15 cellular contexts compared by ENCODE assay signal in the genomic region with DNA sequence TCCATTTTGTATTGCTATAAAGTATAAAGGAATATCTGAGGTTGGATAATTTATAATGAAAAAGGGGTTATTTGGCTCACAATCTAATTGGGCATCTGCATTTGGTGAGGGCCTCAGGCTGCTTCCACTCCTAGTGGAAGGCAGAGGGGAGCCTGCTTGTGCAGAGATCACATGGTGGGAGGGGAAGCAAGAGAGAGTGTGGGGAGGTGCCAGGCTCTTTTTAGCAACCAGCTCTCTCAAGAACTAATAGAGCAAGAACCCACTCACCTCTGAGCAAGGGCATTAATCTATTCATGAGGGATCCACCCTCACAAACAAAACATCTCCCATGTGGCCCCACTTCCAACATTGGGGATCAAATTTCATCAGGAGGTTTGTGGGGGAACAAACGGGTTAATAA.
"Had no signal": no experiment of that assay in that cellular context is flagged by ENCODE, and none has a peak within 500 bp of the region (broad histone marks: within the 10 kb centered on the region; RNA-seq: fewer than 3 reads in every experiment).

No MANE protein-coding gene starts in this region.

- H3K9ac ChIP-seq: neural progenitor cell had no signal

- H3K4me1 Mint-ChIP-seq: brain, neural progenitor cell had no signal

- H3K27ac Mint-ChIP-seq: activated naive CD8-positive, alpha-beta T cell treated with anti-CD3 and anti-CD28 coated beads, Interleukin-2, amount 10 ng/mL, durations not matched to agents 7 days and 5 days; neural progenitor cell; stimulated activated memory B cell treated with anti-CD40 and anti-IgM and Interleukin-4, amounts not matched to agents 10 μg/mL and 1 μg/mL and 100 μg/mL, for 72 hours had no signal

- H3K27ac ChIP-seq: neural progenitor cell, ovary, thyroid gland had no signal

- H3K4me1 ChIP-seq: neural progenitor cell had no signal

- H3K4me3 ChIP-seq: neural progenitor cell, ovary, thyroid gland had no signal

- H3K27me3 ChIP-seq: neural progenitor cell, ovary, thyroid gland had no signal

- H3K9me3 ChIP-seq: ovary, thyroid gland had no signal

- DNase-seq: activated CD4-positive, alpha-beta T cell treated with anti-CD3 and anti-CD28 coated beads, Interleukin-2, amount 50 U/mL, for 1 hour; activated gamma-delta T cell; activated naive CD8-positive, alpha-beta T cell treated with anti-CD3 and anti-CD28 coated beads, Interleukin-2, amount 10 ng/mL, durations not matched to agents 7 days and 5 days; activated T-cell treated with anti-CD3 and anti-CD28 coated beads, Interleukin-2, amount 50 U/mL, for 1 hour; effector CD8-positive, alpha-beta T cell; left colon; midbrain; ovary; SW 1271; T1000; thyroid gland had no signal

- H3K9me3 Mint-ChIP-seq: activated naive CD8-positive, alpha-beta T cell treated with anti-CD3 and anti-CD28 coated beads, Interleukin-2, amount 10 ng/mL, durations not matched to agents 7 days and 5 days; brain; neural progenitor cell; stimulated activated memory B cell treated with anti-CD40 and anti-IgM and Interleukin-4, amounts not matched to agents 10 μg/mL and 1 μg/mL and 100 μg/mL, for 72 hours had no signal

- H3K36me3 ChIP-seq: neural progenitor cell, ovary had no signal

- H3K4me3 Mint-ChIP-seq: activated naive CD8-positive, alpha-beta T cell treated with anti-CD3 and anti-CD28 coated beads, Interleukin-2, amount 10 ng/mL, durations not matched to agents 7 days and 5 days; brain; neural progenitor cell; stimulated activated memory B cell treated with anti-CD40 and anti-IgM and Interleukin-4, amounts not matched to agents 10 μg/mL and 1 μg/mL and 100 μg/mL, for 72 hours had no signal

- H3K27me3 Mint-ChIP-seq: activated naive CD8-positive, alpha-beta T cell treated with anti-CD3 and anti-CD28 coated beads, Interleukin-2, amount 10 ng/mL, durations not matched to agents 7 days and 5 days; brain; stimulated activated memory B cell treated with anti-CD40 and anti-IgM and Interleukin-4, amounts not matched to agents 10 μg/mL and 1 μg/mL and 100 μg/mL, for 72 hours had no signal

- ATAC-seq: activated CD4-positive, CD25-positive, alpha-beta regulatory T cell treated with anti-CD3 and anti-CD28 coated beads, Interleukin-2, amount 50 U/mL, for 24 hours; left colon; stimulated activated memory B cell treated with anti-CD40 and anti-IgM and Interleukin-4, amounts not matched to agents 10 μg/mL and 1 μg/mL and 100 μg/mL, for 72 hours had no signal
